ENCODE assay signal across 8 cellular contexts in genomic region chr10:43322769-43323168, GRCh38. TPM values are rescaled to one million over a fixed set of nuclear protein-coding genes. Genes with fewer than 3 reads are reported as not detected.
A peak's percentile ranks its signal among the peaks of the same experiment; 100 is the strongest.
DNase-seq lines count a peak whose midpoint lies in the region; ATAC-seq and TF ChIP-seq lines count a peak whose summit lies in the region.

No MANE protein-coding gene starts in this region.

- no peaks in the 10 kb centered on the region for H3K36me3 ChIP-seq in iPS DF 6.9 (ENCODE audit: control insufficient read depth, insufficient read depth, low read length)
- no peaks in the 10 kb centered on the region for H3K36me3 ChIP-seq in vagina

- intact Hi-C loops in vagina (cut with DNase I) = no loop called here

- no peak for TF ChIP-seq POLR2A in vagina (IDR thresholded peaks at IDR 0.05)

- DNase-seq in ELR (ENCODE audit: low read depth) (peak; percentile 57), cardiac fibroblast (ENCODE audit: low read depth in 2 of 2) (peak; percentile 74 to 81), iPS DF 6.9 (ENCODE audit: low read depth, low spot score) (peak; percentile 82), retinal pigment epithelial cell (ENCODE audit: low read depth) (peak; percentile 54), vagina (ENCODE audit: extremely low spot score in 2 of 2) (no peak), KG1 (lab: John Stamatoyannopoulos, UW) (no peak)
- peak; percentile 64 for DNase-seq in activated CD4-positive, alpha-beta T cell treated with anti-CD3 and anti-CD28 coated beads for 1 hour

- no peaks in the 10 kb centered on the region for H3K27me3 ChIP-seq in iPS DF 6.9 (ENCODE audit: control insufficient read depth, insufficient read depth, low read length)
- H3K27me3 ChIP-seq in vagina = no peaks in the 10 kb centered on the region

- no peak for TF ChIP-seq CTCF in cardiac fibroblast (IDR thresholded peaks at IDR 0.05; ENCODE audit: low read depth, low read length)
- no peak for TF ChIP-seq CTCF in retinal pigment epithelial cell (conservative IDR thresholded peaks at IDR 0.05; ENCODE audit: low read depth, low read length)
- TF ChIP-seq CTCF in vagina (IDR thresholded peaks at IDR 0.05) = no peak

- H3K4me1 ChIP-seq in iPS DF 6.9 (ENCODE audit: control insufficient read depth, insufficient read depth, low read length) (no peaks in the 10 kb centered on the region), vagina (peaks cover 10% of the 10 kb centered on the region)

- peak; percentile 60 for ATAC-seq in HG03280 (IDR thresholded peaks at IDR 0.05; ENCODE audit: unreplicated experiment)

- WGBS in iPS DF 6.9 (ENCODE audit: insufficient coverage, insufficient read length) = no CpG with 5 or more reads among the region's 26 CpGs

- H3K27ac ChIP-seq in iPS DF 6.9 (ENCODE audit: low read length) (no peak overlapping the region), vagina (no peak overlapping the region)

- H3K4me3 ChIP-seq in cardiac fibroblast (replicated peaks in 1 of 2; ENCODE audit: low read depth in 2 of 2, low read length in 2 of 2) (peak overlapping the region; percentile 8 to 10), iPS DF 6.9 (ENCODE audit: low read length) (peak overlapping the region; percentile 24; the same call in 1 of the 2 replicates), retinal pigment epithelial cell (ENCODE audit: low read length) (peak overlapping the region; percentile 42), vagina (peak overlapping the region; percentile 23 to 33)

- no peaks in the 10 kb centered on the region for H3K9me3 ChIP-seq in iPS DF 6.9 (ENCODE audit: control insufficient read depth, insufficient read depth, low read length)
- no peaks in the 10 kb centered on the region for H3K9me3 ChIP-seq in vagina

RNA-seq across cellular contexts. Expression of gene FXYD4, which starts 48.7 kb away (rescaled TPM):
- total RNA-seq in vagina = not detected

RNA-seq across cellular contexts. Expression of gene RASGEF1A, which starts 55.9 kb away (rescaled TPM):
- total RNA-seq in vagina = 14.5 TPM

Comparison
In these comparisons a context has a peak if more than half of its experiments do, and no peak if none do; other contexts are left out.
1. DNase-seq: peak in ELR (single experiment), activated CD4-positive, alpha-beta T cell treated with anti-CD3 and anti-CD28 coated beads for 1 hour (single experiment), cardiac fibroblast (2 of 2), iPS DF 6.9 (single experiment) and retinal pigment epithelial cell (single experiment); none in vagina (0 of 2) and KG1 (single experiment).
2. Peak in every context shown above with its lines, with median percentiles within 50 percentile points of each other: H3K4me3 ChIP-seq.